In the genomic region with DNA sequence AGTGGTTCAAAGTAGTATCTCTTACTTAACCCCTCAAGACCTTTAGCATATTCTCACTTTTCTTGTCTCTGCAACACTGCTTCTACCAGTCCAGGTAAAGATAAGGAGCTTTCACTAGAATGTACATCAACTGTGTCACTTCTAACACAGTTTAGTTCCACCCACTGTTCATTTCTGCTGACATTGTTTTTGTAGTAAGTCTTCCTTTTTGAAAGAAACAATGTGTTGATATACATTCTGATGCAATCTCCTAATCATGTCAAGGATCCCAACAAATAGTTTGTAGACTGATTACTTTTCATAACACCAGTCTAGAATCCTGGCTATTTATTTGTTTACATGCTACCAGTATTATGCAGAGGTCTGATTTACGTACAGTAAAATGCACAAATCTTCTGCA, we compare ENCODE assay signal across 20 cellular contexts.
"Had no signal": no experiment of that assay in that cellular context is flagged by ENCODE, and none has a peak within 500 bp of the region (broad histone marks: within the 10 kb centered on the region; RNA-seq: fewer than 3 reads in every experiment).

No MANE protein-coding gene starts in this region.

- H3K4me3 ChIP-seq: esophagus squamous epithelium, heart right ventricle, sigmoid colon, tibial artery, uterus had no signal

- H3K4me3 Mint-ChIP-seq: activated T-helper 1 cell treated with anti-CD3 and anti-CD28 coated beads, Interleukin-12 subunit alpha, Interleukin-12 subunit beta, Interleukin-2, Interleukin-4 antibody, amounts not matched to agents 30 ng/mL and 10 ng/mL and 1 ng/mL, durations not matched to agents 14 hours and 24 hours and 36 hours; naive thymus-derived CD8-positive, alpha-beta T cell; T-cell had no signal

- H3K27ac Mint-ChIP-seq: activated T-helper 1 cell treated with anti-CD3 and anti-CD28 coated beads, Interleukin-12 subunit alpha, Interleukin-12 subunit beta, Interleukin-2, Interleukin-4 antibody, amounts not matched to agents 30 ng/mL and 10 ng/mL and 1 ng/mL, durations not matched to agents 14 hours and 24 hours and 36 hours had no signal

- H3K9me3 Mint-ChIP-seq: activated T-helper 1 cell treated with anti-CD3 and anti-CD28 coated beads, Interleukin-12 subunit alpha, Interleukin-12 subunit beta, Interleukin-2, Interleukin-4 antibody, amounts not matched to agents 30 ng/mL and 10 ng/mL and 1 ng/mL, durations not matched to agents 14 hours and 24 hours and 36 hours; naive thymus-derived CD8-positive, alpha-beta T cell; T-cell had no signal

- H3K9me3 ChIP-seq: esophagus squamous epithelium, heart right ventricle, sigmoid colon, tibial artery, uterus had no signal

- ATAC-seq: left ventricle myocardium superior; naive thymus-derived CD8-positive, alpha-beta T cell; T-cell had no signal

- H3K4me1 ChIP-seq: uterus had no signal

- H3K27me3 ChIP-seq: esophagus squamous epithelium, heart right ventricle, sigmoid colon, tibial artery, uterus had no signal

- DNase-seq: activated CD4-positive, alpha-beta T cell treated with anti-CD3 and anti-CD28 coated beads for 48 hours; activated CD4-positive, CD25-positive, alpha-beta regulatory T cell; aorta; effector CD8-positive, alpha-beta T cell; esophagus squamous epithelium; heart right ventricle; kidney glomerular epithelial cell; left ventricle myocardium superior; mesenchymal stem cell; naive thymus-derived CD8-positive, alpha-beta T cell; posterior cingulate gyrus; sigmoid colon; stimulated activated CD4-positive, alpha-beta T cell treated with anti-CD3 and anti-CD28 coated beads, Interleukin-4, amount 100 ng/mL, for 4 hours; stimulated activated naive CD4-positive, alpha-beta T cell; substantia nigra; T-cell; T-helper 9 cell; tibial artery; uterus had no signal

- H3K27me3 Mint-ChIP-seq: naive thymus-derived CD8-positive, alpha-beta T cell; T-cell had no signal
